Comparison of ENCODE assay signal across 27 cellular contexts in genomic region chr3:177545964-177546363, GRCh38.
DNase-seq lines count a peak whose midpoint lies in the region; TF ChIP-seq lines count a peak whose summit lies in the region.
"Had no signal": no experiment of that assay in that cellular context is flagged by ENCODE, and none has a peak within 500 bp of the region (broad histone marks: within the 10 kb centered on the region; RNA-seq: fewer than 3 reads in every experiment).

No MANE protein-coding gene starts in this region.

- no peak overlapping the region for H3K4me3 Mint-ChIP-seq in activated CD4-positive, alpha-beta T cell treated with anti-CD3 and anti-CD28 coated beads, Interleukin-2, amount 10 ng/mL, durations not matched to agents 7 days and 5 days
- peak overlapping the region; percentile 23 for H3K4me3 Mint-ChIP-seq in osteocyte (ENCODE audit: unreplicated experiment)
- H3K4me3 Mint-ChIP-seq in activated T-helper 2 cell treated with anti-CD3 and anti-CD28 coated beads, Interferon-gamma antibody, Interleukin-2, Interleukin-4, amounts not matched to agents 10 μg/mL and 5 μg/mL and 100 μg/mL, durations not matched to agents 14 hours and 24 hours and 36 hours (ENCODE audit: low read depth): no peak overlapping the region
- H3K4me3 Mint-ChIP-seq: CD4-positive, alpha-beta T cell had no signal

- POLR2A ChIA-PET in activated CD4-positive, alpha-beta T cell treated with anti-CD3 and anti-CD28 coated beads, Interleukin-2, amount 10 ng/mL, durations not matched to agents 7 days and 5 days (lab: Charles Lee): no interaction called here
- POLR2A ChIA-PET in SK-N-SH (lab: Yijun Ruan, JAX): no interaction called here

- DNase-seq in activated CD4-positive, alpha-beta T cell treated with anti-CD3 and anti-CD28 coated beads, Interleukin-2, amount 10 ng/mL, durations not matched to agents 7 days and 5 days: no peak
- DNase-seq in activated CD4-positive, alpha-beta T cell treated with anti-CD3 and anti-CD28 coated beads, Interleukin-2, amount 50 U/mL, for 4 hours: no peak
- DNase-seq in SK-N-SH (peak; percentile 76), fibroblast of peridontal ligament (ENCODE audit: extremely low read depth) (peak; percentile 51), osteocyte (ENCODE audit: extremely low spot score, unreplicated experiment) (no peak), NCI-H2081 treated with DMSO at 0.1 percent for 48 hours (lab: John Stamatoyannopoulos, UW) (no peak), RPMI8226 (no peak)
- no peak for DNase-seq in activated T-helper 2 cell treated with anti-CD3 and anti-CD28 coated beads, Interferon-gamma antibody, Interleukin-2, Interleukin-4, amounts not matched to agents 10 μg/mL and 5 μg/mL and 100 μg/mL, durations not matched to agents 14 hours and 24 hours and 36 hours (ENCODE audit: low spot score)
- DNase-seq: ACHN; CD4-positive, alpha-beta T cell; EL; GDM1; Kasumi-1; NCI-H1092 treated with DMSO at 0.1 percent for 48 hours; NCI-H1436 treated with DMSO at 0.1 percent for 48 hours; NCI-H187 treated with DMSO at 0.1 percent for 48 hours; NCI-H2107; NCI-H524; NCI-H774; NK-92 treated with Interleukin-12 subunit alpha and Interleukin-12 subunit beta, amount 100 ng/mL, for 24 hours; PC-3; Right ventricle myocardium superior had no signal

- no peaks in the 10 kb centered on the region for H4K20me1 ChIP-seq in SK-N-SH (ENCODE audit: insufficient read depth)
- H4K20me1 ChIP-seq: BLaER1 had no signal

- no peak overlapping the region for H3K4me2 ChIP-seq in SK-N-SH

- TF ChIP-seq EP300 in SK-N-SH (IDR thresholded peaks at IDR 0.05; ENCODE audit: borderline replicate concordance in 1 of 2, low read depth in 1 of 2, low read length in 1 of 2): peak in 1 of 2 experiments; percentile 83; a peak in 1 of 4 replicates

- no peak overlapping the region for H2AFZ ChIP-seq in SK-N-SH (ENCODE audit: low read depth)

- no peaks in the 10 kb centered on the region for H3K27me3 Mint-ChIP-seq in activated CD4-positive, alpha-beta T cell treated with anti-CD3 and anti-CD28 coated beads, Interleukin-2, amount 10 ng/mL, durations not matched to agents 7 days and 5 days
- no peaks in the 10 kb centered on the region for H3K27me3 Mint-ChIP-seq in osteocyte (ENCODE audit: unreplicated experiment)
- no peaks in the 10 kb centered on the region for H3K27me3 Mint-ChIP-seq in activated T-helper 2 cell treated with anti-CD3 and anti-CD28 coated beads, Interferon-gamma antibody, Interleukin-2, Interleukin-4, amounts not matched to agents 10 μg/mL and 5 μg/mL and 100 μg/mL, durations not matched to agents 14 hours and 24 hours and 36 hours (ENCODE audit: low read depth)
- H3K27me3 Mint-ChIP-seq: CD4-positive, alpha-beta T cell had no signal

- CTCF ChIA-PET in activated CD4-positive, alpha-beta T cell treated with anti-CD3 and anti-CD28 coated beads, Interleukin-2, amount 10 ng/mL, durations not matched to agents 7 days and 5 days (lab: Charles Lee): interaction anchor here (2.7 kb wide), 1 partner anchor 12 kb away, joined by 8 read pairs; no protein-coding TSS in a partner anchor
- CTCF ChIA-PET in SK-N-SH (lab: Yijun Ruan, JAX): no interaction called here

- H3K4me1 ChIP-seq in SK-N-SH (ENCODE audit: control insufficient read depth in 1 of 2, insufficient read depth in 2 of 2, low read depth in 1 of 2, low read length in 1 of 2): peaks cover 0 to 14% of the 10 kb centered on the region in 2 experiments; a peak in 1 of 4 replicates

- H3K27ac ChIP-seq in SK-N-SH (ENCODE audit: low read depth in 2 of 2, low read length in 1 of 2): peak overlapping the region in 1 of 2 experiments; percentile 94; a peak in 2 of 4 replicates
- H3K27ac ChIP-seq: 22Rv1, BLaER1, SJSA1 had no signal

- no peaks in the 10 kb centered on the region for H3K36me3 ChIP-seq in SK-N-SH (replicated peaks in 1 of 2; ENCODE audit: control insufficient read depth in 1 of 2, insufficient read depth in 2 of 2, low read length in 1 of 2)
- H3K36me3 ChIP-seq: BLaER1, SJSA1 had no signal

- no peak overlapping the region for H3K9ac ChIP-seq in SK-N-SH
- H3K9ac ChIP-seq: BLaER1 had no signal

- H3K36me3 Mint-ChIP-seq in activated CD4-positive, alpha-beta T cell treated with anti-CD3 and anti-CD28 coated beads, Interleukin-2, amount 10 ng/mL, durations not matched to agents 7 days and 5 days (ENCODE audit: low read depth): peaks cover 3% of the 10 kb centered on the region
- H3K36me3 Mint-ChIP-seq in osteocyte (ENCODE audit: unreplicated experiment): no peaks in the 10 kb centered on the region
- no peaks in the 10 kb centered on the region for H3K36me3 Mint-ChIP-seq in activated T-helper 2 cell treated with anti-CD3 and anti-CD28 coated beads, Interferon-gamma antibody, Interleukin-2, Interleukin-4, amounts not matched to agents 10 μg/mL and 5 μg/mL and 100 μg/mL, durations not matched to agents 14 hours and 24 hours and 36 hours (ENCODE audit: low read depth)

- no peaks in the 10 kb centered on the region for H3K79me2 ChIP-seq in SK-N-SH (ENCODE audit: insufficient read depth)

- H3F3A ChIP-seq in SK-N-SH (replicated peaks; ENCODE audit: insufficient read depth): no peaks in the 10 kb centered on the region

- no peaks in the 10 kb centered on the region for H3K9me2 ChIP-seq in SK-N-SH

- TF ChIP-seq CTCF in SK-N-SH (IDR thresholded peaks at IDR 0.05) (no peak), osteocyte (IDR thresholded peaks at IDR 0.05) (no peak)

- no peaks in the 10 kb centered on the region for H3K27me3 ChIP-seq in SK-N-SH (ENCODE audit: insufficient read depth)
- H3K27me3 ChIP-seq: BLaER1, SJSA1 had no signal

- H3K9me3 ChIP-seq in SK-N-SH: no peaks in the 10 kb centered on the region
- H3K9me3 ChIP-seq: SJSA1 had no signal

- H3K27ac Mint-ChIP-seq in activated CD4-positive, alpha-beta T cell treated with anti-CD3 and anti-CD28 coated beads, Interleukin-2, amount 10 ng/mL, durations not matched to agents 7 days and 5 days: peak overlapping the region; percentile 16
- peak overlapping the region; percentile 91 for H3K27ac Mint-ChIP-seq in osteocyte (ENCODE audit: unreplicated experiment)
- no peak overlapping the region for H3K27ac Mint-ChIP-seq in activated T-helper 2 cell treated with anti-CD3 and anti-CD28 coated beads, Interferon-gamma antibody, Interleukin-2, Interleukin-4, amounts not matched to agents 10 μg/mL and 5 μg/mL and 100 μg/mL, durations not matched to agents 14 hours and 24 hours and 36 hours

- 53% methylated on average over 3 of the region's 3 CpGs for WGBS in SK-N-SH (ENCODE audit: low lambda C conversion rate)

- intact Hi-C loops in activated T-helper 2 cell treated with anti-CD3 and anti-CD28 coated beads, Interferon-gamma antibody, Interleukin-2, Interleukin-4, amounts not matched to agents 10 μg/mL and 5 μg/mL and 100 μg/mL, durations not matched to agents 14 hours and 24 hours and 36 hours (cut with micrococcal nuclease): no loop called here

- peaks cover 23% of the 10 kb centered on the region for H3K4me1 Mint-ChIP-seq in activated CD4-positive, alpha-beta T cell treated with anti-CD3 and anti-CD28 coated beads, Interleukin-2, amount 10 ng/mL, durations not matched to agents 7 days and 5 days
- peaks cover 46% of the 10 kb centered on the region for H3K4me1 Mint-ChIP-seq in osteocyte (ENCODE audit: unreplicated experiment)
- H3K4me1 Mint-ChIP-seq in activated T-helper 2 cell treated with anti-CD3 and anti-CD28 coated beads, Interferon-gamma antibody, Interleukin-2, Interleukin-4, amounts not matched to agents 10 μg/mL and 5 μg/mL and 100 μg/mL, durations not matched to agents 14 hours and 24 hours and 36 hours (ENCODE audit: low read depth): peaks cover 10% of the 10 kb centered on the region

- no peak overlapping the region for H3K4me3 ChIP-seq in SK-N-SH (ENCODE audit: low read depth in 2 of 2, low read length in 1 of 2)
- H3K4me3 ChIP-seq: BLaER1, GM12878, K562, SJSA1 had no signal

- peaks cover 7% of the 10 kb centered on the region for H3K9me3 Mint-ChIP-seq in activated CD4-positive, alpha-beta T cell treated with anti-CD3 and anti-CD28 coated beads, Interleukin-2, amount 10 ng/mL, durations not matched to agents 7 days and 5 days
- H3K9me3 Mint-ChIP-seq in osteocyte (ENCODE audit: unreplicated experiment): no peaks in the 10 kb centered on the region
- no peaks in the 10 kb centered on the region for H3K9me3 Mint-ChIP-seq in activated T-helper 2 cell treated with anti-CD3 and anti-CD28 coated beads, Interferon-gamma antibody, Interleukin-2, Interleukin-4, amounts not matched to agents 10 μg/mL and 5 μg/mL and 100 μg/mL, durations not matched to agents 14 hours and 24 hours and 36 hours
- H3K9me3 Mint-ChIP-seq: CD4-positive, alpha-beta T cell had no signal

- TF ChIP-seq RAD21 in SK-N-SH (IDR thresholded peaks at IDR 0.05; ENCODE audit: low read length): peak; percentile 45

TF ChIP-seq in SK-N-SH, 30 proteins besides CTCF, POLR2A, EP300 and RAD21 (continues in another document):
- TF ChIP-seq TCF12 (IDR thresholded peaks at IDR 0.05) (0 out of 2 replicates have a peak, but pooled peaks have one; percentile 13), FOXJ3 (CRISPR knock-in tag; IDR thresholded peaks at IDR 0.05) (0 out of 2 replicates have a peak, but pooled peaks have one; percentile 52), POLR2AphosphoS5 (IDR thresholded peaks at IDR 0.05; ENCODE audit: low read depth, low read length) (no peak), USF1 (IDR thresholded peaks at IDR 0.05; ENCODE audit: borderline replicate concordance, low read depth) (no peak)

Comparison
In these comparisons a context has a peak if more than half of its experiments do, and no peak if none do; other contexts are left out.
1. DNase-seq: peak in SK-N-SH (single experiment) and fibroblast of peridontal ligament (single experiment); none in activated CD4-positive, alpha-beta T cell treated with anti-CD3 and anti-CD28 coated beads, Interleukin-2, amount 10 ng/mL, durations not matched to agents 7 days and 5 days (single experiment), activated CD4-positive, alpha-beta T cell treated with anti-CD3 and anti-CD28 coated beads, Interleukin-2, amount 50 U/mL, for 4 hours (0 of 2), osteocyte (single experiment), activated T-helper 2 cell treated with anti-CD3 and anti-CD28 coated beads, Interferon-gamma antibody, Interleukin-2, Interleukin-4, amounts not matched to agents 10 μg/mL and 5 μg/mL and 100 μg/mL, durations not matched to agents 14 hours and 24 hours and 36 hours (single experiment), NCI-H2081 treated with DMSO at 0.1 percent for 48 hours (single experiment) and RPMI8226 (single experiment).